In genomic region chr2:221529943-221530652, GRCh38 we compare ENCODE assay signal across 9 cellular contexts. TPM values are rescaled to one million over a fixed set of nuclear protein-coding genes. Genes with fewer than 3 reads are reported as not detected.
DNase-seq lines count a peak whose midpoint lies in the region; ATAC-seq and TF ChIP-seq lines count a peak whose summit lies in the region.
"Had no signal": no experiment of that assay in that cellular context is flagged by ENCODE, and none has a peak within 500 bp of the region (broad histone marks: within the 10 kb centered on the region; RNA-seq: fewer than 3 reads in every experiment).

No MANE protein-coding gene starts in this region.

- no peak for TF ChIP-seq CTCF in cardiac fibroblast (IDR thresholded peaks at IDR 0.05; ENCODE audit: low read depth, low read length)
- no peak for TF ChIP-seq CTCF in nephron progenitor cell (IDR thresholded peaks at IDR 0.05)
- TF ChIP-seq CTCF in tibial nerve (IDR thresholded peaks at IDR 0.05): no peak

- no peaks in the 10 kb centered on the region for H3K36me3 ChIP-seq in tibial nerve

- no peaks in the 10 kb centered on the region for H3K9me3 ChIP-seq in tibial nerve
- H3K9me3 ChIP-seq: psoas muscle had no signal

- H3K4me3 Mint-ChIP-seq in nephron progenitor cell: no peak overlapping the region

- no peak for ATAC-seq in GM21825 (IDR thresholded peaks at IDR 0.05; ENCODE audit: unreplicated experiment)
- no peak for ATAC-seq in GM18861 (IDR thresholded peaks at IDR 0.05; ENCODE audit: unreplicated experiment)

- H3K9me3 Mint-ChIP-seq in nephron progenitor cell: no peaks in the 10 kb centered on the region

- H3K27me3 ChIP-seq in tibial nerve: no peaks in the 10 kb centered on the region

- H3K27ac Mint-ChIP-seq in nephron progenitor cell: peak overlapping the region; percentile 66

- peaks cover 79% of the 10 kb centered on the region for H3K4me1 Mint-ChIP-seq in nephron progenitor cell

- H3K4me1 ChIP-seq in tibial nerve: peaks cover 0 to 14% (median 0%) of the 10 kb centered on the region in 4 donors

- DNase-seq in DMS53 (lab: John Stamatoyannopoulos, UW) (peak; percentile 75), NCI-H2171 treated with DMSO at 0.1 percent for 48 hours (lab: John Stamatoyannopoulos, UW) (peak; percentile 83), cardiac fibroblast (ENCODE audit: low read depth in 2 of 2) (peak; percentile 36 to 40), nephron progenitor cell (no peak), NCI-H2107 (lab: John Stamatoyannopoulos, UW) (no peak), tibial nerve (ENCODE audit: low spot score in 2 of 2) (no peak)
- DNase-seq: psoas muscle had no signal

- no peak overlapping the region for H3K27ac ChIP-seq in tibial nerve
- H3K27ac ChIP-seq: psoas muscle had no signal

- TF ChIP-seq EP300 in tibial nerve (IDR thresholded peaks at IDR 0.05): no peak

- peaks cover 12% of the 10 kb centered on the region for H3K36me3 Mint-ChIP-seq in nephron progenitor cell (ENCODE audit: low read depth)

- H3K27me3 Mint-ChIP-seq in nephron progenitor cell (ENCODE audit: low read depth, poor library complexity): no peaks in the 10 kb centered on the region

- no peak overlapping the region for H3K4me3 ChIP-seq in cardiac fibroblast (replicated peaks in 1 of 2; ENCODE audit: low read depth in 2 of 2, low read length in 2 of 2)
- H3K4me3 ChIP-seq in tibial nerve: no peak overlapping the region
- H3K4me3 ChIP-seq: psoas muscle had no signal

- WGBS in tibial nerve, 2 donors: 47 to 52% methylated on average over 10 of the region's 10 CpGs

- no peak for TF ChIP-seq POLR2A in tibial nerve (IDR thresholded peaks at IDR 0.05)

RNA-seq across cellular contexts. Expression of gene EPHA4, which starts 42.0 kb away (rescaled TPM):
- total RNA-seq in tibial nerve: 10 to 100 TPM; 10.2 to 42.2 (median 20.6) TPM

Comparison
In these comparisons a context has a peak if more than half of its experiments do, and no peak if none do; other contexts are left out.
1. DNase-seq: peak in DMS53 (single experiment), NCI-H2171 treated with DMSO at 0.1 percent for 48 hours (single experiment) and cardiac fibroblast (2 of 2); none in nephron progenitor cell (single experiment), NCI-H2107 (single experiment) and tibial nerve (0 of 2).